Comparison of ENCODE assay signal across 22 cellular contexts in the genomic region with DNA sequence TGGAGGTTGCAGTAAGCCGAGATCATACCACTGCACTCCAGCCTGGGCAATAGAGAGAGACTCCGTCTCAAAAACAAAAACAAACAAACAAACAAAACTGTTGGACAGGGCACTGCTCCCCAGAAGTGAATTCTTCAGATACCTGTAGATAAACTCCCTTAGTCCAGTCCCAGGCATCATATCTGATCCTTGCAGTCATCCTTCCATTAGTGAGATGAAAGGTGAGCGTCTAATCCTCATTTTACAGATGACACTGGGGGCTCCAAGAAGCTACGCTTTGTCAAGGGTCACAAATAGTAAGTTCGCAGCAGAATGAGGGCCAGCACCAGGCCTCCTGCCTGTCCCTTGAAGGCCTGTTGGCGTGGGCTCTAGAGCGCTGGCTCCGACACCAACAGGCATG.
DNase-seq lines count a peak whose midpoint lies in the region; ATAC-seq and TF ChIP-seq lines count a peak whose summit lies in the region.
"Had no signal": no experiment of that assay in that cellular context is flagged by ENCODE, and none has a peak within 500 bp of the region (broad histone marks: within the 10 kb centered on the region; RNA-seq: fewer than 3 reads in every experiment).

No MANE protein-coding gene starts in this region.

- H3K27me3 ChIP-seq in body of pancreas (no peaks in the 10 kb centered on the region), psoas muscle (ENCODE audit: insufficient read depth in 3 of 3, low read length in 2 of 3) (peaks cover 0 to 2% (median 0%) of the 10 kb centered on the region in 3 donors)

- no peak overlapping the region for H3K4me3 Mint-ChIP-seq in activated CD4-positive, alpha-beta T cell treated with anti-CD3 and anti-CD28 coated beads, Interleukin-2, amount 10 ng/mL, durations not matched to agents 7 days and 5 days
- H3K4me3 Mint-ChIP-seq in stimulated activated effector memory CD8-positive, alpha-beta T cell treated with anti-CD3 and anti-CD28 coated beads, Interleukin-12 subunit alpha, Interleukin-12 subunit beta, amount 100 ng/mL, for 72 hours = no peak overlapping the region
- no peak overlapping the region for H3K4me3 Mint-ChIP-seq in naive thymus-derived CD8-positive, alpha-beta T cell
- H3K4me3 Mint-ChIP-seq: CD8-positive, alpha-beta T cell; GM23338 had no signal

- H3K27ac ChIP-seq in body of pancreas = peak overlapping the region in 3 of 4 donors; percentile 62 to 84 (median 74)
- no peak overlapping the region for H3K27ac ChIP-seq in psoas muscle
- H3K27ac ChIP-seq: BLaER1 treated with 17β-estradiol and CSF1 and Interleukin-3, amounts not matched to agents 10 nM and 100 nM had no signal

- no peak for DNase-seq in activated CD4-positive, alpha-beta T cell treated with anti-CD3 and anti-CD28 coated beads, Interleukin-2, amount 10 ng/mL, durations not matched to agents 7 days and 5 days
- DNase-seq in activated CD4-positive, alpha-beta T cell treated with anti-CD3 and anti-CD28 coated beads for 1 hour = no peak
- DNase-seq in body of pancreas = no peak
- DNase-seq in stimulated activated effector memory CD8-positive, alpha-beta T cell treated with anti-CD3 and anti-CD28 coated beads, Interleukin-12 subunit alpha, Interleukin-12 subunit beta, amount 100 ng/mL, for 72 hours (ENCODE audit: low spot score in 2 of 2) = no peak
- no peak for DNase-seq in RKO (ENCODE audit: low spot score)
- no peak for DNase-seq in hippocampal formation (lab: John Stamatoyannopoulos, UW)
- DNase-seq in naive thymus-derived CD8-positive, alpha-beta T cell = no peak
- no peak for DNase-seq in psoas muscle
- DNase-seq: CD8-positive, alpha-beta T cell; DND-41; HCEC 1CT; KG1; NCI-H1105; NCI-H1694; NCI-H2081 treated with DMSO at 0.1 percent for 48 hours; NCI-H2171 treated with DMSO at 0.1 percent for 48 hours; NCI-H524 treated with DMSO at 0.1 percent for 48 hours; OCI-M1; SHP77 treated with DMSO at 0.1 percent for 48 hours had no signal

- no peaks in the 10 kb centered on the region for H3K4me1 Mint-ChIP-seq in activated CD4-positive, alpha-beta T cell treated with anti-CD3 and anti-CD28 coated beads, Interleukin-2, amount 10 ng/mL, durations not matched to agents 7 days and 5 days
- peaks cover 11% of the 10 kb centered on the region for H3K4me1 Mint-ChIP-seq in stimulated activated effector memory CD8-positive, alpha-beta T cell treated with anti-CD3 and anti-CD28 coated beads, Interleukin-12 subunit alpha, Interleukin-12 subunit beta, amount 100 ng/mL, for 72 hours
- peaks cover 0 to 6% (median 1%) of the 10 kb centered on the region in 4 donors for H3K4me1 Mint-ChIP-seq in naive thymus-derived CD8-positive, alpha-beta T cell

- intact Hi-C loops in body of pancreas (cut with DNase I) = no loop called here
- intact Hi-C loops in psoas muscle (cut with DNase I) = no loop called here

- WGBS in body of pancreas, 2 donors = 94 to 96% methylated on average over 8 of the region's 8 CpGs
- 94 to 98% (median 97%) methylated on average over 8 of the region's 8 CpGs for WGBS in psoas muscle, 3 donors

- TF ChIP-seq CTCF in body of pancreas (IDR thresholded peaks at IDR 0.05) (no peak), psoas muscle (IDR thresholded peaks at IDR 0.05) (no peak)

- no peak for TF ChIP-seq POLR2A in body of pancreas (IDR thresholded peaks at IDR 0.05)

- POLR2A ChIA-PET in activated CD4-positive, alpha-beta T cell treated with anti-CD3 and anti-CD28 coated beads, Interleukin-2, amount 10 ng/mL, durations not matched to agents 7 days and 5 days (lab: Charles Lee) = no interaction called here
- POLR2A ChIA-PET in naive thymus-derived CD8-positive, alpha-beta T cell (lab: Charles Lee) = no interaction called here

- CTCF ChIA-PET in activated CD4-positive, alpha-beta T cell treated with anti-CD3 and anti-CD28 coated beads, Interleukin-2, amount 10 ng/mL, durations not matched to agents 7 days and 5 days (lab: Charles Lee) = no interaction called here

- H3K4me1 ChIP-seq in body of pancreas = peaks cover 33% of the 10 kb centered on the region
- H3K4me1 ChIP-seq in psoas muscle = no peaks in the 10 kb centered on the region

- H3K27ac Mint-ChIP-seq in activated CD4-positive, alpha-beta T cell treated with anti-CD3 and anti-CD28 coated beads, Interleukin-2, amount 10 ng/mL, durations not matched to agents 7 days and 5 days = peak overlapping the region; percentile 25
- peak overlapping the region; percentile 34 for H3K27ac Mint-ChIP-seq in stimulated activated effector memory CD8-positive, alpha-beta T cell treated with anti-CD3 and anti-CD28 coated beads, Interleukin-12 subunit alpha, Interleukin-12 subunit beta, amount 100 ng/mL, for 72 hours
- no peak overlapping the region for H3K27ac Mint-ChIP-seq in naive thymus-derived CD8-positive, alpha-beta T cell
- H3K27ac Mint-ChIP-seq: CD8-positive, alpha-beta T cell; GM23338 had no signal

- no peak overlapping the region for H3K4me3 ChIP-seq in body of pancreas
- no peak overlapping the region for H3K4me3 ChIP-seq in psoas muscle
- H3K4me3 ChIP-seq: BLaER1 treated with 17β-estradiol and CSF1 and Interleukin-3, amounts not matched to agents 10 nM and 100 nM; GM23338 had no signal

- no peaks in the 10 kb centered on the region for H3K9me3 ChIP-seq in body of pancreas
- H3K9me3 ChIP-seq in psoas muscle = no peaks in the 10 kb centered on the region
- H3K9me3 ChIP-seq: BLaER1 treated with 17β-estradiol and CSF1 and Interleukin-3, amounts not matched to agents 10 nM and 100 nM had no signal

- no peaks in the 10 kb centered on the region for H3K36me3 Mint-ChIP-seq in activated CD4-positive, alpha-beta T cell treated with anti-CD3 and anti-CD28 coated beads, Interleukin-2, amount 10 ng/mL, durations not matched to agents 7 days and 5 days (ENCODE audit: low read depth)
- H3K36me3 Mint-ChIP-seq in stimulated activated effector memory CD8-positive, alpha-beta T cell treated with anti-CD3 and anti-CD28 coated beads, Interleukin-12 subunit alpha, Interleukin-12 subunit beta, amount 100 ng/mL, for 72 hours = no peaks in the 10 kb centered on the region
- H3K36me3 Mint-ChIP-seq in naive thymus-derived CD8-positive, alpha-beta T cell = peaks cover 0 to 15% (median 5%) of the 10 kb centered on the region in 3 donors

- no peaks in the 10 kb centered on the region for H3K9me3 Mint-ChIP-seq in activated CD4-positive, alpha-beta T cell treated with anti-CD3 and anti-CD28 coated beads, Interleukin-2, amount 10 ng/mL, durations not matched to agents 7 days and 5 days
- no peaks in the 10 kb centered on the region for H3K9me3 Mint-ChIP-seq in stimulated activated effector memory CD8-positive, alpha-beta T cell treated with anti-CD3 and anti-CD28 coated beads, Interleukin-12 subunit alpha, Interleukin-12 subunit beta, amount 100 ng/mL, for 72 hours
- H3K9me3 Mint-ChIP-seq in naive thymus-derived CD8-positive, alpha-beta T cell = no peaks in the 10 kb centered on the region
- H3K9me3 Mint-ChIP-seq: CD8-positive, alpha-beta T cell; GM23338 had no signal

- no peaks in the 10 kb centered on the region for H3K27me3 Mint-ChIP-seq in activated CD4-positive, alpha-beta T cell treated with anti-CD3 and anti-CD28 coated beads, Interleukin-2, amount 10 ng/mL, durations not matched to agents 7 days and 5 days
- H3K27me3 Mint-ChIP-seq in naive thymus-derived CD8-positive, alpha-beta T cell = peaks cover 0 to 2% (median 0%) of the 10 kb centered on the region in 5 donors

- ATAC-seq in body of pancreas (no peak), psoas muscle (no peak)
- no peak for ATAC-seq in stimulated activated effector memory CD8-positive, alpha-beta T cell treated with anti-CD3 and anti-CD28 coated beads, Interleukin-12 subunit alpha, Interleukin-12 subunit beta, amount 100 ng/mL, for 72 hours
- no peak for ATAC-seq in naive thymus-derived CD8-positive, alpha-beta T cell
- ATAC-seq: CD8-positive, alpha-beta T cell; GM23338; SK-N-SH treated with all-trans-retinoic acid at 6 μM for 48 hours had no signal

- H3K36me3 ChIP-seq in body of pancreas (replicated peaks in 1 of 2; ENCODE audit: insufficient read depth in 1 of 2, low read depth in 2 of 2) (no peaks in the 10 kb centered on the region), psoas muscle (ENCODE audit: insufficient read depth in 1 of 2, low read depth in 1 of 2) (no peaks in the 10 kb centered on the region)

Comparison
In these comparisons a context has a peak if more than half of its experiments do, and no peak if none do; other contexts are left out.
1. H3K27ac Mint-ChIP-seq: peak in activated CD4-positive, alpha-beta T cell treated with anti-CD3 and anti-CD28 coated beads, Interleukin-2, amount 10 ng/mL, durations not matched to agents 7 days and 5 days (single experiment) and stimulated activated effector memory CD8-positive, alpha-beta T cell treated with anti-CD3 and anti-CD28 coated beads, Interleukin-12 subunit alpha, Interleukin-12 subunit beta, amount 100 ng/mL, for 72 hours (single experiment); none in naive thymus-derived CD8-positive, alpha-beta T cell (0 of 10).